ENCODE assay signal across 1 cellular context in genomic region chr13:48255954-48256353, GRCh38.
TF ChIP-seq lines count a peak whose summit lies in the region.

No MANE protein-coding gene starts in this region.

TF ChIP-seq in HEK293, 187 proteins besides CTCF, POLR2A, EP300 and RAD21 (continued from another document):
- TF ChIP-seq ZBTB11 (tag by site-specific recombination; conservative IDR thresholded peaks at IDR 0.05; ENCODE audit: low read depth): no peak
- TF ChIP-seq ZNF366 (tag by site-specific recombination; conservative IDR thresholded peaks at IDR 0.05): peak; percentile 33; the same call in 1 of the 2 replicates
- no peak for TF ChIP-seq ZNF747 (tag by site-specific recombination; IDR thresholded peaks at IDR 0.05)
- no peak for TF ChIP-seq ZNF423 (tag by site-specific recombination; IDR thresholded peaks at IDR 0.05)
- TF ChIP-seq ZNF610 (tag by site-specific recombination; IDR thresholded peaks at IDR 0.05; ENCODE audit: borderline replicate concordance): no peak
- no peak for TF ChIP-seq ZNF777 (tag by site-specific recombination; IDR thresholded peaks at IDR 0.05; ENCODE audit: borderline replicate concordance)
- no peak for TF ChIP-seq ZNF404 (tag by site-specific recombination; IDR thresholded peaks at IDR 0.05)
- no peak for TF ChIP-seq ZNF239 (tag by site-specific recombination; IDR thresholded peaks at IDR 0.05)
- TF ChIP-seq ZBTB21 (tag by site-specific recombination; IDR thresholded peaks at IDR 0.05): peak; percentile 58; the same call in 1 of the 2 replicates
- no peak for TF ChIP-seq ZNF596 (tag by site-specific recombination; IDR thresholded peaks at IDR 0.05)
- TF ChIP-seq ZNF10 (tag by site-specific recombination; IDR thresholded peaks at IDR 0.05): no peak
- peak; percentile 86 for TF ChIP-seq ZFP69B (tag by site-specific recombination; IDR thresholded peaks at IDR 0.05)
- TF ChIP-seq TSHZ1 (tag by site-specific recombination; IDR thresholded peaks at IDR 0.05; ENCODE audit: borderline replicate concordance): peak; percentile 35; the same call in 1 of the 2 replicates
- no peak for TF ChIP-seq ZNF335 (tag by site-specific recombination; conservative IDR thresholded peaks at IDR 0.05)
- no peak for TF ChIP-seq ZBTB26 (tag by site-specific recombination; optimal IDR thresholded peaks at IDR 0.05)
- no peak for TF ChIP-seq ZEB2 (tag by site-specific recombination; IDR thresholded peaks at IDR 0.05)
- TF ChIP-seq ZNF184 (tag by site-specific recombination; IDR thresholded peaks at IDR 0.05): no peak
- no peak for TF ChIP-seq ZNF548 (tag by site-specific recombination; IDR thresholded peaks at IDR 0.05)
- TF ChIP-seq ZNF449 (tag by site-specific recombination; IDR thresholded peaks at IDR 0.05): no peak
- TF ChIP-seq ZNF549 (tag by site-specific recombination; IDR thresholded peaks at IDR 0.05): no peak
- TF ChIP-seq ZNF571 (tag by site-specific recombination; IDR thresholded peaks at IDR 0.05): no peak
- peak; percentile 95 for TF ChIP-seq SP7 (tag by site-specific recombination; IDR thresholded peaks at IDR 0.05)
- TF ChIP-seq ZNF501 (tag by site-specific recombination; IDR thresholded peaks at IDR 0.05): no peak
- no peak for TF ChIP-seq IKZF3 (tag by site-specific recombination; IDR thresholded peaks at IDR 0.05)
- TF ChIP-seq ZNF843 (tag by site-specific recombination; IDR thresholded peaks at IDR 0.05): 0 out of 2 replicates have a peak, but pooled peaks have one; percentile 16
- peak; percentile 90 for TF ChIP-seq ZNF629 (tag by site-specific recombination; IDR thresholded peaks at IDR 0.05)
- TF ChIP-seq SETDB1 (IDR thresholded peaks at IDR 0.05; ENCODE audit: insufficient read length, low read length): no peak
- TF ChIP-seq ATF2 (tag by site-specific recombination; IDR thresholded peaks at IDR 0.05; ENCODE audit: low read depth): peak; percentile 96
- no peak for TF ChIP-seq TRIM28 (IDR thresholded peaks at IDR 0.05; ENCODE audit: borderline replicate concordance, low read length)
- no peak for TF ChIP-seq ZIC2 (tag by site-specific recombination; IDR thresholded peaks at IDR 0.05)
- no peak for TF ChIP-seq ZNF146 (tag by site-specific recombination; IDR thresholded peaks at IDR 0.05)
- peak; percentile 88 for TF ChIP-seq ZNF692 (tag by site-specific recombination; IDR thresholded peaks at IDR 0.05)
- TF ChIP-seq REPIN1 (tag by site-specific recombination; IDR thresholded peaks at IDR 0.05; ENCODE audit: low read depth): no peak
- no peak for TF ChIP-seq ZNF510 (tag by site-specific recombination; IDR thresholded peaks at IDR 0.05; ENCODE audit: insufficient replicate concordance)
- no peak for TF ChIP-seq PRDM10 (tag by site-specific recombination; IDR thresholded peaks at IDR 0.05)
TF ChIP-seq in HEK293: peak in this region for 15.
